25 cellular contexts compared by ENCODE assay signal in genomic region chr13:47310376-47310775, GRCh38.
A peak's percentile ranks its signal among the peaks of the same experiment; 100 is the strongest.
DNase-seq lines count a peak whose midpoint lies in the region; ATAC-seq and TF ChIP-seq lines count a peak whose summit lies in the region.
"Had no signal": no experiment of that assay in that cellular context is flagged by ENCODE, and none has a peak within 500 bp of the region (broad histone marks: within the 10 kb centered on the region; RNA-seq: fewer than 3 reads in every experiment).

No MANE protein-coding gene starts in this region.

- H3K27me3 ChIP-seq in BLaER1 (no peaks in the 10 kb centered on the region), H9 (ENCODE audit: insufficient read depth, low read length) (no peaks in the 10 kb centered on the region)
- H3K27me3 ChIP-seq: right lobe of liver, upper lobe of left lung had no signal

- H3K9me3 Mint-ChIP-seq in H9 = peaks cover 9 to 10% of the 10 kb centered on the region in 2 experiments; a peak in 4 of 5 replicates
- peaks cover 7% of the 10 kb centered on the region for H3K9me3 Mint-ChIP-seq in activated T-helper 2 cell treated with anti-CD3 and anti-CD28 coated beads, Interferon-gamma antibody, Interleukin-2, Interleukin-4, amounts not matched to agents 10 μg/mL and 5 μg/mL and 100 μg/mL, durations not matched to agents 14 hours and 24 hours and 36 hours

- no peak overlapping the region for H3K4ac ChIP-seq in H9 (ENCODE audit: low read depth, low read length)

- no peaks in the 10 kb centered on the region for H3K36me3 ChIP-seq in BLaER1
- H3K36me3 ChIP-seq: right lobe of liver, upper lobe of left lung had no signal

- no peak overlapping the region for H4K91ac ChIP-seq in H9 (ENCODE audit: insufficient read length, low read depth, low read length)

- H3K18ac ChIP-seq in H9 (ENCODE audit: insufficient read length, low read depth, low read length) = no peak overlapping the region

- H2BK120ac ChIP-seq in H9 (ENCODE audit: low read depth, low read length, poor library complexity, severe bottlenecking) = no peak overlapping the region

- H3K4me3 ChIP-seq in BLaER1 = peak overlapping the region; percentile 29; the same call in 1 of the 2 replicates
- H3K4me3 ChIP-seq in epithelial cell of esophagus (ENCODE audit: low read length) = no peak overlapping the region
- H3K4me3 ChIP-seq: right lobe of liver, upper lobe of left lung had no signal

- H3K9ac ChIP-seq in BLaER1 (peak overlapping the region; percentile 39; the same call in 1 of the 2 replicates), H9 (ENCODE audit: extremely low read depth, insufficient read length, low read length) (no peak overlapping the region)
- H3K9ac ChIP-seq: parathyroid adenoma had no signal

- H3K27ac ChIP-seq in BLaER1 (peak overlapping the region; percentile 69), H9 (ENCODE audit: insufficient read length, low read depth, low read length) (no peak overlapping the region)
- H3K27ac ChIP-seq: parathyroid adenoma, right lobe of liver, upper lobe of left lung had no signal

- DNase-seq in H9 (no peak), NCI-H82 treated with DMSO at 0.1 percent for 48 hours (lab: John Stamatoyannopoulos, UW; ENCODE audit: unreplicated experiment) (peak; percentile 5), epithelial cell of esophagus (ENCODE audit: low read depth) (peak; percentile 22), anterior cingulate cortex (lab: John Stamatoyannopoulos, UW) (no peak)
- no peak for DNase-seq in activated T-helper 2 cell treated with anti-CD3 and anti-CD28 coated beads, Interferon-gamma antibody, Interleukin-2, Interleukin-4, amounts not matched to agents 10 μg/mL and 5 μg/mL and 100 μg/mL, durations not matched to agents 14 hours and 24 hours and 36 hours (ENCODE audit: low spot score)
- no peak for DNase-seq in stimulated activated CD4-positive, alpha-beta T cell treated with anti-CD3 and anti-CD28 coated beads, Interleukin-4, amount 100 ng/mL, for 4 hours
- DNase-seq: activated naive CD4-positive, alpha-beta T cell treated with anti-CD3 and anti-CD28 coated beads, Interleukin-2, amount 10 ng/mL, durations not matched to agents 7 days and 5 days; activated T-cell treated with anti-CD3 and anti-CD28 coated beads, Interleukin-2, amount 50 U/mL, for 4 hours; caudate nucleus; dermis blood vessel endothelial cell; EL; head of caudate nucleus; left colon; naive thymus-derived CD8-positive, alpha-beta T cell; NCI-H2081 treated with DMSO at 0.1 percent for 48 hours; NCI-H524 treated with DMSO at 0.1 percent for 48 hours; right lobe of liver; stimulated activated CD4-positive, alpha-beta T cell treated with anti-CD3 and anti-CD28 coated beads, Interleukin-15, amount 100 ng/mL, for 24 hours; stimulated activated CD8-positive, alpha-beta memory T cell treated with anti-CD3 and anti-CD28 coated beads, Interleukin-4, amount 100 ng/mL, for 48 hours; SW 1271; upper lobe of left lung had no signal

- WGBS in H9 (ENCODE audit: extremely low coverage, insufficient read length, low lambda C conversion rate) = no CpG with 5 or more reads among the region's 1 CpG

- H4K8ac ChIP-seq in H9 (replicated peaks; ENCODE audit: insufficient read length, low read depth, low read length) = no peak overlapping the region

- H2AK5ac ChIP-seq in H9 (ENCODE audit: insufficient read length, low read length) = no peak overlapping the region

- H3T11ph ChIP-seq in H9 (ENCODE audit: low read length) = no peak overlapping the region

- no peak overlapping the region for H3K56ac ChIP-seq in H9 (ENCODE audit: insufficient read length, low read depth, low read length)

- no peaks in the 10 kb centered on the region for H3K27me3 Mint-ChIP-seq in H9 (ENCODE audit: low read depth)
- H3K27me3 Mint-ChIP-seq in activated T-helper 2 cell treated with anti-CD3 and anti-CD28 coated beads, Interferon-gamma antibody, Interleukin-2, Interleukin-4, amounts not matched to agents 10 μg/mL and 5 μg/mL and 100 μg/mL, durations not matched to agents 14 hours and 24 hours and 36 hours (ENCODE audit: low read depth) = no peaks in the 10 kb centered on the region
- H3K27me3 Mint-ChIP-seq: activated naive CD4-positive, alpha-beta T cell treated with anti-CD3 and anti-CD28 coated beads, Interleukin-2, amount 10 ng/mL, durations not matched to agents 7 days and 5 days had no signal

- no peak overlapping the region for H4K5ac ChIP-seq in H9 (ENCODE audit: insufficient read length, low read depth, low read length)

- H3K36me3 Mint-ChIP-seq in H9 (ENCODE audit: insufficient read depth in 1 of 3, low read depth in 3 of 3) = peaks cover 0 to 18% (median 5%) of the 10 kb centered on the region in 3 experiments; a peak in 4 of 7 replicates
- H3K36me3 Mint-ChIP-seq in activated T-helper 2 cell treated with anti-CD3 and anti-CD28 coated beads, Interferon-gamma antibody, Interleukin-2, Interleukin-4, amounts not matched to agents 10 μg/mL and 5 μg/mL and 100 μg/mL, durations not matched to agents 14 hours and 24 hours and 36 hours (ENCODE audit: low read depth) = no peaks in the 10 kb centered on the region
- H3K36me3 Mint-ChIP-seq: activated naive CD4-positive, alpha-beta T cell treated with anti-CD3 and anti-CD28 coated beads, Interleukin-2, amount 10 ng/mL, durations not matched to agents 7 days and 5 days had no signal

- H2BK15ac ChIP-seq in H9 (ENCODE audit: low read depth, low read length) = no peak overlapping the region

- H3K4me1 ChIP-seq in BLaER1 (peaks cover 17% of the 10 kb centered on the region), H9 (ENCODE audit: insufficient read depth, low read length) (no peaks in the 10 kb centered on the region)
- H3K4me1 ChIP-seq: parathyroid adenoma, right lobe of liver, upper lobe of left lung had no signal

- H4K20me1 ChIP-seq in BLaER1 = no peaks in the 10 kb centered on the region
- no peaks in the 10 kb centered on the region for H4K20me1 ChIP-seq in H9 (ENCODE audit: control insufficient read depth, insufficient read depth, insufficient read length)

- no peak overlapping the region for H2BK5ac ChIP-seq in H9 (ENCODE audit: insufficient read length, low read length)

- H3K23me2 ChIP-seq in H9 (ENCODE audit: insufficient read length, low read depth, low read length, poor library complexity, severe bottlenecking) = no peaks in the 10 kb centered on the region

- no peaks in the 10 kb centered on the region for H3K79me2 ChIP-seq in H9 (ENCODE audit: insufficient read depth, low read length)
- H3K79me2 ChIP-seq: parathyroid adenoma had no signal

- H2BK12ac ChIP-seq in H9 (ENCODE audit: insufficient read length, low read depth, low read length) = no peak overlapping the region

- intact Hi-C loops in activated T-helper 2 cell treated with anti-CD3 and anti-CD28 coated beads, Interferon-gamma antibody, Interleukin-2, Interleukin-4, amounts not matched to agents 10 μg/mL and 5 μg/mL and 100 μg/mL, durations not matched to agents 14 hours and 24 hours and 36 hours (cut with micrococcal nuclease) = no loop called here

- H3K4me2 ChIP-seq in BLaER1 (peak overlapping the region; percentile 74), H9 (ENCODE audit: insufficient read depth, insufficient read length, low read length) (no peak overlapping the region)

- no peak overlapping the region for H3K23ac ChIP-seq in H9 (ENCODE audit: insufficient read length, low read depth, low read length)

- H3K4me1 Mint-ChIP-seq in H9 = peaks cover 2 to 5% of the 10 kb centered on the region in 2 experiments; a peak in 2 of 4 replicates
- H3K4me1 Mint-ChIP-seq in activated T-helper 2 cell treated with anti-CD3 and anti-CD28 coated beads, Interferon-gamma antibody, Interleukin-2, Interleukin-4, amounts not matched to agents 10 μg/mL and 5 μg/mL and 100 μg/mL, durations not matched to agents 14 hours and 24 hours and 36 hours (ENCODE audit: low read depth) = no peaks in the 10 kb centered on the region
- H3K4me1 Mint-ChIP-seq: activated naive CD4-positive, alpha-beta T cell treated with anti-CD3 and anti-CD28 coated beads, Interleukin-2, amount 10 ng/mL, durations not matched to agents 7 days and 5 days; naive thymus-derived CD8-positive, alpha-beta T cell had no signal

- H3K14ac ChIP-seq in H9 (ENCODE audit: insufficient read depth, low read length) = no peak overlapping the region

- no peak overlapping the region for H3K4me3 Mint-ChIP-seq in H9
- no peak overlapping the region for H3K4me3 Mint-ChIP-seq in activated T-helper 2 cell treated with anti-CD3 and anti-CD28 coated beads, Interferon-gamma antibody, Interleukin-2, Interleukin-4, amounts not matched to agents 10 μg/mL and 5 μg/mL and 100 μg/mL, durations not matched to agents 14 hours and 24 hours and 36 hours (ENCODE audit: low read depth)
- H3K4me3 Mint-ChIP-seq: activated naive CD4-positive, alpha-beta T cell treated with anti-CD3 and anti-CD28 coated beads, Interleukin-2, amount 10 ng/mL, durations not matched to agents 7 days and 5 days; activated T-cell treated with anti-CD3 and anti-CD28 coated beads, Interleukin-2, amount 50 U/mL, for 4 hours; naive thymus-derived CD8-positive, alpha-beta T cell had no signal

- TF ChIP-seq CTCF in H9 (conservative IDR thresholded peaks at IDR 0.05) (no peak), epithelial cell of esophagus (IDR thresholded peaks at IDR 0.05; ENCODE audit: insufficient read depth, low read depth, low read length, missing control alignments) (no peak)

- H2AFZ ChIP-seq in H9 (ENCODE audit: low read length) = no peak overlapping the region
- H2AFZ ChIP-seq: parathyroid adenoma had no signal

- ATAC-seq in GM19328 (IDR thresholded peaks at IDR 0.05; ENCODE audit: unreplicated experiment) = no peak
- ATAC-seq: activated T-cell treated with anti-CD3 and anti-CD28 coated beads, Interleukin-2, amount 50 U/mL, for 4 hours; left colon; naive thymus-derived CD8-positive, alpha-beta T cell; right lobe of liver; Right ventricle myocardium inferior had no signal

- no peaks in the 10 kb centered on the region for H3K79me1 ChIP-seq in H9 (ENCODE audit: insufficient read depth, low read depth, low read length, poor library complexity, severe bottlenecking)

- H3K9me3 ChIP-seq in BLaER1 (peaks cover 15% of the 10 kb centered on the region), H9 (ENCODE audit: control insufficient read depth, low read depth, low read length) (no peaks in the 10 kb centered on the region)
- H3K9me3 ChIP-seq: right lobe of liver, upper lobe of left lung had no signal

- peak overlapping the region in 2 of 3 experiments; percentile 71 to 87; a peak in 3 of 7 replicates for H3K27ac Mint-ChIP-seq in H9
- no peak overlapping the region for H3K27ac Mint-ChIP-seq in activated T-helper 2 cell treated with anti-CD3 and anti-CD28 coated beads, Interferon-gamma antibody, Interleukin-2, Interleukin-4, amounts not matched to agents 10 μg/mL and 5 μg/mL and 100 μg/mL, durations not matched to agents 14 hours and 24 hours and 36 hours
- H3K27ac Mint-ChIP-seq: activated naive CD4-positive, alpha-beta T cell treated with anti-CD3 and anti-CD28 coated beads, Interleukin-2, amount 10 ng/mL, durations not matched to agents 7 days and 5 days; naive thymus-derived CD8-positive, alpha-beta T cell had no signal

- H2BK20ac ChIP-seq in H9 (ENCODE audit: low read depth, low read length, poor library complexity, severe bottlenecking) = no peak overlapping the region

Comparison
In these comparisons a context has a peak if more than half of its experiments do, and no peak if none do; other contexts are left out.
1. DNase-seq: peak in NCI-H82 treated with DMSO at 0.1 percent for 48 hours (single experiment) and epithelial cell of esophagus (single experiment); none in H9 (single experiment), activated T-helper 2 cell treated with anti-CD3 and anti-CD28 coated beads, Interferon-gamma antibody, Interleukin-2, Interleukin-4, amounts not matched to agents 10 μg/mL and 5 μg/mL and 100 μg/mL, durations not matched to agents 14 hours and 24 hours and 36 hours (single experiment), anterior cingulate cortex (0 of 58) and stimulated activated CD4-positive, alpha-beta T cell treated with anti-CD3 and anti-CD28 coated beads, Interleukin-4, amount 100 ng/mL, for 4 hours (0 of 2).